ENCODE assay signal across 26 cellular contexts in the genomic region with DNA sequence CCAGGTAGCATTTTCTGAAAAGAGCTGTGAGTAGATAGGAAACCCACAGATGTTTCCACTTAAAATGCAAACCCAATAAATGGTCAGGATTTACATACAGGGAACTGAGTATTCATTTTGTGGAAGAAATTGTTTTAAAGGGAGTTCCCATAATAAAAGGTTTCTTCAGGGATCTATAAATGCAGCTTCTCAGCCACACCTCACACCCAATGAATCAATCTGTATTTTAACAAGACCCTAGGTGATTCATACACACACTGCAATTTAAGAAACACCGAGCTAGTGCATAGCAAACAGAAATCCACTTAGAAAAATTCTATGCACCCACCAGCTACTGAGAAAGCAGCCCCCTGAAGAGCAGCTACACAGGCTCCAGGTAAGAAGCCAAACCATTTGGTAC.
"Had no signal": no experiment of that assay in that cellular context is flagged by ENCODE, and none has a peak within 500 bp of the region (broad histone marks: within the 10 kb centered on the region; RNA-seq: fewer than 3 reads in every experiment).

No MANE protein-coding gene starts in this region.

- H3K27me3 ChIP-seq: neural progenitor cell, ovary, right lobe of liver, stomach, thyroid gland, tibial nerve, upper lobe of left lung, vagina had no signal

- H3K27ac ChIP-seq: neural progenitor cell, ovary, prostate gland, right lobe of liver, sigmoid colon, stomach, thoracic aorta, thyroid gland, tibial nerve, upper lobe of left lung, vagina had no signal

- DNase-seq: naive B cell; naive thymus-derived CD8-positive, alpha-beta T cell; occipital lobe; ovary; right cardiac atrium; right lobe of liver; sigmoid colon; small intestine; stimulated activated CD4-positive, alpha-beta T cell treated with anti-CD3 and anti-CD28 coated beads, Interleukin-15, amount 100 ng/mL, for 24 hours; stimulated activated CD4-positive, alpha-beta T cell treated with anti-CD3 and anti-CD28 coated beads, Interleukin-2, amount 100 ng/mL, for 24 hours; stimulated activated CD4-positive, alpha-beta T cell treated with anti-CD3 and anti-CD28 coated beads, Interleukin-2, amount 100 ng/mL, for 48 hours; stimulated activated CD4-positive, alpha-beta T cell treated with anti-CD3 and anti-CD28 coated beads, Interleukin-4, amount 100 ng/mL, for 24 hours; stimulated activated naive B cell treated with anti-CD40 and anti-IgM and Interleukin-4, amounts not matched to agents 10 μg/mL and 1 μg/mL and 100 μg/mL, for 72 hours; stimulated activated naive CD4-positive, alpha-beta T cell treated with Interleukin-2 at 50 U/mL for 16 hours; stomach; thyroid gland; trophoblast cell; upper lobe of left lung had no signal

- H3K36me3 ChIP-seq: neural progenitor cell, ovary, prostate gland, right lobe of liver, sigmoid colon, thoracic aorta, tibial nerve, vagina had no signal

- ATAC-seq: naive thymus-derived CD8-positive, alpha-beta T cell; right cardiac atrium; right lobe of liver; stimulated activated effector memory CD8-positive, alpha-beta T cell treated with anti-CD3 and anti-CD28 coated beads, Interleukin-12 subunit alpha, Interleukin-12 subunit beta, amount 100 ng/mL, for 72 hours; stimulated activated naive B cell treated with anti-CD40 and anti-IgM and Interleukin-4, amounts not matched to agents 10 μg/mL and 1 μg/mL and 100 μg/mL, for 72 hours had no signal

- H3K9ac ChIP-seq: neural progenitor cell had no signal

- FAIRE-seq: small intestine, urothelium cell line had no signal

- H3K9me3 ChIP-seq: ovary, prostate gland, right lobe of liver, sigmoid colon, stomach, thoracic aorta, thyroid gland, tibial nerve, upper lobe of left lung, vagina had no signal

- H3K4me1 ChIP-seq: prostate gland, right lobe of liver, sigmoid colon, stomach, thyroid gland, tibial nerve, upper lobe of left lung, vagina had no signal

- H3K27ac Mint-ChIP-seq: naive B cell; nephron; stimulated activated effector memory CD8-positive, alpha-beta T cell treated with anti-CD3 and anti-CD28 coated beads, Interleukin-12 subunit alpha, Interleukin-12 subunit beta, amount 100 ng/mL, for 72 hours; stimulated activated naive B cell treated with anti-CD40 and anti-IgM and Interleukin-4, amounts not matched to agents 10 μg/mL and 1 μg/mL and 100 μg/mL, for 72 hours had no signal

- H3K4me1 Mint-ChIP-seq: nephron had no signal

- H3K4me3 Mint-ChIP-seq: naive B cell; naive thymus-derived CD8-positive, alpha-beta T cell; nephron; neural progenitor cell; stimulated activated effector memory CD8-positive, alpha-beta T cell treated with anti-CD3 and anti-CD28 coated beads, Interleukin-12 subunit alpha, Interleukin-12 subunit beta, amount 100 ng/mL, for 72 hours; stimulated activated naive B cell treated with anti-CD40 and anti-IgM and Interleukin-4, amounts not matched to agents 10 μg/mL and 1 μg/mL and 100 μg/mL, for 72 hours had no signal

- H3K36me3 Mint-ChIP-seq: naive B cell; naive thymus-derived CD8-positive, alpha-beta T cell; neural progenitor cell; stimulated activated effector memory CD8-positive, alpha-beta T cell treated with anti-CD3 and anti-CD28 coated beads, Interleukin-12 subunit alpha, Interleukin-12 subunit beta, amount 100 ng/mL, for 72 hours; stimulated activated naive B cell treated with anti-CD40 and anti-IgM and Interleukin-4, amounts not matched to agents 10 μg/mL and 1 μg/mL and 100 μg/mL, for 72 hours had no signal

- H3K9me3 Mint-ChIP-seq: naive B cell; naive thymus-derived CD8-positive, alpha-beta T cell; nephron; neural progenitor cell; stimulated activated effector memory CD8-positive, alpha-beta T cell treated with anti-CD3 and anti-CD28 coated beads, Interleukin-12 subunit alpha, Interleukin-12 subunit beta, amount 100 ng/mL, for 72 hours; stimulated activated naive B cell treated with anti-CD40 and anti-IgM and Interleukin-4, amounts not matched to agents 10 μg/mL and 1 μg/mL and 100 μg/mL, for 72 hours had no signal

- H3K4me3 ChIP-seq: neural progenitor cell, ovary, prostate gland, right lobe of liver, sigmoid colon, stomach, thoracic aorta, thyroid gland, tibial nerve, upper lobe of left lung, vagina had no signal
